21 cellular contexts compared by ENCODE assay signal in genomic region chr13:41970918-41971317, GRCh38. TPM values are rescaled to one million over a fixed set of nuclear protein-coding genes. Genes with fewer than 3 reads are reported as not detected.
DNase-seq lines count a peak whose midpoint lies in the region; FAIRE-seq and TF ChIP-seq lines count a peak whose summit lies in the region.
"Had no signal": no experiment of that assay in that cellular context is flagged by ENCODE, and none has a peak within 500 bp of the region (broad histone marks: within the 10 kb centered on the region; RNA-seq: fewer than 3 reads in every experiment).

No MANE protein-coding gene starts in this region.

- H3K9ac ChIP-seq in keratinocyte (ENCODE audit: control insufficient read depth, extremely low read depth, insufficient read depth, low read length) (no peak overlapping the region), mesendoderm (ENCODE audit: low read length) (no peak overlapping the region)

- H2AFZ ChIP-seq in keratinocyte (ENCODE audit: control insufficient read depth, low read length), result no peak overlapping the region

- no peaks in the 10 kb centered on the region for H3K9me3 ChIP-seq in keratinocyte (ENCODE audit: control insufficient read depth, low read depth, low read length)
- H3K9me3 ChIP-seq in HAP-1, result no peaks in the 10 kb centered on the region; the same call in 1 of the 2 replicates
- H3K9me3 ChIP-seq in CD8-positive, alpha-beta memory T cell (ENCODE audit: low read length), result no peaks in the 10 kb centered on the region

- POLR2A ChIA-PET in CD8-positive, alpha-beta memory T cell (lab: Charles Lee), result no interaction called here

- dilution Hi-C loops in keratinocyte (cut with MboI; ENCODE audit: extremely low pct_ligation_motif_present, low sequenced_read_pairs), result no loop called here

- FAIRE-seq in keratinocyte (lab: Jason Lieb, UNC), result peak; percentile 17
- FAIRE-seq: G401.6, RCC 7860 had no signal

- H3K23ac ChIP-seq in mesendoderm (ENCODE audit: low read length), result no peak overlapping the region

- CTCF ChIA-PET in CD8-positive, alpha-beta memory T cell (lab: Charles Lee), result no interaction called here

- H3K79me2 ChIP-seq in keratinocyte (ENCODE audit: control insufficient read depth, insufficient read depth, low read length) (no peaks in the 10 kb centered on the region), mesendoderm (ENCODE audit: control insufficient read depth, insufficient read depth, low read length) (no peaks in the 10 kb centered on the region)

- H3K4me1 ChIP-seq in keratinocyte (ENCODE audit: control insufficient read depth, extremely low read depth, insufficient read depth, low read length) (peaks cover 18% of the 10 kb centered on the region), mesendoderm (ENCODE audit: control insufficient read depth, low read depth, low read length) (no peaks in the 10 kb centered on the region), HAP-1 (peaks cover 9% of the 10 kb centered on the region)
- peaks cover 12% of the 10 kb centered on the region for H3K4me1 ChIP-seq in CD8-positive, alpha-beta memory T cell (ENCODE audit: insufficient read depth, low read length)

- H3K56ac ChIP-seq in mesendoderm (ENCODE audit: low read length), result no peak overlapping the region

- no peaks in the 10 kb centered on the region for H3K36me3 Mint-ChIP-seq in CD8-positive, alpha-beta memory T cell
- H3K36me3 Mint-ChIP-seq: IgD-negative memory B cell had no signal

- H2BK5ac ChIP-seq in mesendoderm (ENCODE audit: low read length), result no peak overlapping the region

- H3K27me3 Mint-ChIP-seq in CD8-positive, alpha-beta memory T cell, result peaks cover 0 to 3% of the 10 kb centered on the region in 2 donors
- H3K27me3 Mint-ChIP-seq: IgD-negative memory B cell had no signal

- H2BK120ac ChIP-seq in mesendoderm (ENCODE audit: low read depth, low read length), result no peak overlapping the region

- H2AK5ac ChIP-seq in mesendoderm (ENCODE audit: low read length), result no peak overlapping the region

- H3K79me1 ChIP-seq in mesendoderm (ENCODE audit: low read length), result no peaks in the 10 kb centered on the region

- no peaks in the 10 kb centered on the region for H3K36me3 ChIP-seq in keratinocyte (ENCODE audit: control insufficient read depth in 2 of 2, extremely low read depth in 1 of 2, insufficient read depth in 2 of 2, low read length in 2 of 2)
- H3K36me3 ChIP-seq in mesendoderm (ENCODE audit: control insufficient read depth, insufficient read depth, low read length), result no peaks in the 10 kb centered on the region
- H3K36me3 ChIP-seq in HAP-1 (replicated peaks), result no peaks in the 10 kb centered on the region
- H3K36me3 ChIP-seq in CD8-positive, alpha-beta memory T cell (ENCODE audit: insufficient read depth, low read length), result no peaks in the 10 kb centered on the region

- no peak overlapping the region for H3K4ac ChIP-seq in mesendoderm (ENCODE audit: low read depth, low read length)

- no peak overlapping the region for H4K5ac ChIP-seq in mesendoderm (ENCODE audit: low read length)

- TF ChIP-seq CTCF in keratinocyte (optimal IDR thresholded peaks at IDR 0.05 in 1 of 3, IDR thresholded peaks at IDR 0.05 in 1 of 3, conservative IDR thresholded peaks at IDR 0.05 in 1 of 3; ENCODE audit: extremely low read depth in 1 of 3, insufficient read depth in 2 of 3, low read length in 3 of 3), result no peak

- no peak overlapping the region for H3K27ac ChIP-seq in keratinocyte (ENCODE audit: control insufficient read depth, insufficient read depth, low read length)
- no peak overlapping the region for H3K27ac ChIP-seq in mesendoderm (ENCODE audit: low read depth, low read length)
- H3K27ac ChIP-seq in CD8-positive, alpha-beta memory T cell (ENCODE audit: low read depth, low read length), result no peak overlapping the region

- no peak overlapping the region for H3K4me2 ChIP-seq in keratinocyte (ENCODE audit: control insufficient read depth, extremely low read depth, insufficient read depth, low read depth, low read length)
- no peak overlapping the region for H3K4me2 ChIP-seq in mesendoderm (ENCODE audit: low read length)

- no peak overlapping the region for H4K8ac ChIP-seq in mesendoderm (ENCODE audit: low read depth, low read length)

- H3K4me1 Mint-ChIP-seq in CD8-positive, alpha-beta memory T cell, result peaks cover 30 to 40% (median 37%) of the 10 kb centered on the region in 3 donors

- no peak overlapping the region for H3K18ac ChIP-seq in mesendoderm (ENCODE audit: low read length)

- no peaks in the 10 kb centered on the region for H3K9me1 ChIP-seq in keratinocyte (ENCODE audit: control insufficient read depth, extremely low read depth, insufficient read depth, low read length)

- DNase-seq in EH (ENCODE audit: low read depth) (peak; percentile 44), amniotic epithelial cell (ENCODE audit: low read depth) (peak; percentile 41), keratinocyte (ENCODE audit: low read depth, low spot score) (no peak), mesendoderm (peak; percentile 56), HAP-1 (ENCODE audit: low spot score in 2 of 2) (no peak)
- DNase-seq in CD8-positive, alpha-beta memory T cell, result no peak
- no peak for DNase-seq in activated effector memory CD4-positive, alpha-beta T cell treated with anti-CD3 and anti-CD28 coated beads, Interleukin-2, amount 50 U/mL, for 16 hours
- DNase-seq: 8988T, DMS153, GOT3, HCEC 1CT, MV-4-11, NCI-H1105, NCI-H1436 treated with DMSO at 0.1 percent for 48 hours, NCI-H2029, NCI-H446, NCI-H524 treated with DMSO at 0.1 percent for 48 hours, NCI-H774 had no signal

- no peak overlapping the region for H3K4me3 Mint-ChIP-seq in CD8-positive, alpha-beta memory T cell
- H3K4me3 Mint-ChIP-seq: IgD-negative memory B cell had no signal

- in situ Hi-C loops in HAP-1 (cut with MboI; ENCODE audit: low sequenced_read_pairs), result no loop called here

- H3K27ac Mint-ChIP-seq in CD8-positive, alpha-beta memory T cell, result peak overlapping the region in 3 of 8 donors; percentile 12 to 57 (median 24)
- H3K27ac Mint-ChIP-seq: IgD-negative memory B cell had no signal

- no peak overlapping the region for H2BK15ac ChIP-seq in mesendoderm (replicated peaks; ENCODE audit: low read depth)

- no peak overlapping the region for H3K4me3 ChIP-seq in keratinocyte (ENCODE audit: control insufficient read depth in 2 of 3, extremely low read depth in 1 of 3, insufficient read depth in 2 of 3, low read depth in 1 of 3, low read length in 3 of 3)
- H3K4me3 ChIP-seq in mesendoderm (ENCODE audit: low read length), result no peak overlapping the region
- H3K4me3 ChIP-seq in HAP-1, result no peak overlapping the region
- no peak overlapping the region for H3K4me3 ChIP-seq in CD8-positive, alpha-beta memory T cell (ENCODE audit: low read length)

- no peaks in the 10 kb centered on the region for H3K9me3 Mint-ChIP-seq in CD8-positive, alpha-beta memory T cell

- no peaks in the 10 kb centered on the region for H3K27me3 ChIP-seq in keratinocyte (ENCODE audit: control insufficient read depth, extremely low read depth, insufficient read depth, low read length)
- no peaks in the 10 kb centered on the region for H3K27me3 ChIP-seq in mesendoderm (ENCODE audit: insufficient read depth, low read length, poor library complexity)
- H3K27me3 ChIP-seq in HAP-1 (ENCODE audit: low read depth), result no peaks in the 10 kb centered on the region
- H3K27me3 ChIP-seq in CD8-positive, alpha-beta memory T cell (ENCODE audit: insufficient read depth, low read length, poor library complexity, severe bottlenecking), result no peaks in the 10 kb centered on the region

- no CpG with 5 or more reads among the region's 2 CpGs for WGBS in mesendoderm (ENCODE audit: extremely low coverage, insufficient coverage, low lambda C conversion rate)

- no peaks in the 10 kb centered on the region for H4K20me1 ChIP-seq in keratinocyte (ENCODE audit: control insufficient read depth, extremely low read depth, insufficient read depth, low read length)

RNA-seq across cellular contexts. Expression of gene VWA8, which starts 10.0 kb away (rescaled TPM):
- polyA plus RNA-seq in keratinocyte, result 14.0 to 17.8 TPM (median 15.2 TPM) in 3 replicates
- 4.5 TPM for polyA plus RNA-seq in keratinocyte (2011; ENCODE audit: low read depth)
- polyA plus RNA-seq in keratinocyte (2011; cell fraction: cytosol; rRNA removed), result 6.5 and 12.0 TPM in 2 replicates
- polyA plus RNA-seq in keratinocyte (2011; cell fraction: nucleus; rRNA removed), result 21.8 and 31.7 TPM in 2 replicates
- 4.1 and 10.9 TPM in 2 replicates for polyA plus RNA-seq in keratinocyte (2012; ENCODE audit: low replicate concordance)
- polyA minus RNA-seq in keratinocyte, result 4.9 to 53.0 TPM (median 29.1 TPM) in 3 replicates
- polyA minus RNA-seq in keratinocyte (2011; cell fraction: cytosol; rRNA and poly(A)+ RNA removed), result 13.0 TPM
- polyA minus RNA-seq in keratinocyte (2011; cell fraction: nucleus; rRNA and poly(A)+ RNA removed), result 59.4 and 96.4 TPM in 2 replicates
- 8.9 TPM for polyA plus RNA-seq in mesendoderm (2013, experiment 1 of 2)
- polyA plus RNA-seq in mesendoderm (2013, experiment 2 of 2), result 8.7 TPM
- total RNA-seq in CD8-positive, alpha-beta memory T cell, result 10 to 100 TPM; 21.2 to 21.3 TPM
- 6.9 TPM for polyA plus RNA-seq in CD8-positive, alpha-beta memory T cell

Comparison
In these comparisons a context has a peak if more than half of its experiments do, and no peak if none do; other contexts are left out.
1. DNase-seq: peak in EH (single experiment), amniotic epithelial cell (single experiment) and mesendoderm (single experiment); none in keratinocyte (single experiment), HAP-1 (0 of 2), CD8-positive, alpha-beta memory T cell (0 of 5) and activated effector memory CD4-positive, alpha-beta T cell treated with anti-CD3 and anti-CD28 coated beads, Interleukin-2, amount 50 U/mL, for 16 hours (single experiment).